In the genomic region with DNA sequence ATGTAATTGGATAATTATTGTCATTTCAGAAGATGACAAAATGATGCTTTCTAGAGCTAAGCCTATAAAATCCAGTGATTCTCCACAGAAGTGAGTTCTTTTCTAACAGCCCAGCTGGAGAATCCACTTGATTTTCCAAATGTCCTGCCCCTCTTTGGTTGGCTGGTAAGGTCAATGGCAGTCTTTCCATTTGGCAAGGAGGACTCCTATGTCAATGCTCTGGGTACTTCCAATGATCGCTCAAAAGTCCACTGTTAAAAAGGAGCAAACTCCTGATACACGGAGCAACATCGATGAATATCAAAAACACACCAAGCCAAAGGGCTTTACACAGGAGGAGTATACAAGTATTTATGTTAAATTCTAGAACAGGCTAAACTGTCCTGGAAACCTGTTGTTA, we compare ENCODE assay signal across 11 cellular contexts. TPM values are rescaled to one million over a fixed set of nuclear protein-coding genes. Genes with fewer than 3 reads are reported as not detected.
DNase-seq lines count a peak whose midpoint lies in the region; ATAC-seq and TF ChIP-seq lines count a peak whose summit lies in the region.
"Had no signal": no experiment of that assay in that cellular context is flagged by ENCODE, and none has a peak within 500 bp of the region (broad histone marks: within the 10 kb centered on the region; RNA-seq: fewer than 3 reads in every experiment).

No MANE protein-coding gene starts in this region.

- H3K79me2 ChIP-seq in mammary epithelial cell (ENCODE audit: insufficient read depth, low read length) = peaks cover 40% of the 10 kb centered on the region

- H3K27me3 ChIP-seq in cardiac muscle cell (no peaks in the 10 kb centered on the region), mammary epithelial cell (ENCODE audit: insufficient read depth, low read length) (no peaks in the 10 kb centered on the region), mucosa of rectum (ENCODE audit: control insufficient read depth in 2 of 2, insufficient read depth in 2 of 2, low read length in 2 of 2) (no peaks in the 10 kb centered on the region), tibial artery (no peaks in the 10 kb centered on the region)

- WGBS in mammary epithelial cell (ENCODE audit: low coverage, missing lambda C conversion rate) = 100% methylated on average over 3 of the region's 3 CpGs

- no peak overlapping the region for H3K9ac ChIP-seq in mammary epithelial cell (ENCODE audit: insufficient read depth, low read length)
- no peak overlapping the region for H3K9ac ChIP-seq in mucosa of rectum (ENCODE audit: low read depth in 1 of 2, low read length in 2 of 2)

- no peaks in the 10 kb centered on the region for H4K20me1 ChIP-seq in mammary epithelial cell (ENCODE audit: insufficient read depth, low read length)

- in situ Hi-C loops in mammary epithelial cell (cut with MboI; ENCODE audit: low sequenced_read_pairs in 2 of 2) = no loop called here

- H3K4me3 ChIP-seq in cardiac muscle cell (no peak overlapping the region), mammary epithelial cell (replicated peaks in 1 of 3; ENCODE audit: insufficient read depth in 1 of 3, low read depth in 2 of 3, low read length in 3 of 3) (no peak overlapping the region), mucosa of rectum (ENCODE audit: low read length in 2 of 2) (no peak overlapping the region), tibial artery (no peak overlapping the region)
- H3K4me3 ChIP-seq: PC-9 had no signal

- no peak for DNase-seq in cardiac muscle cell (ENCODE audit: low read depth in 1 of 2, low spot score in 1 of 2)
- DNase-seq in Right ventricle myocardium inferior (ENCODE audit: missing footprints) = no peak
- DNase-seq in mammary epithelial cell = no peak
- no peak for DNase-seq in tibial artery
- no peak for DNase-seq in activated CD8-positive, alpha-beta memory T cell treated with anti-CD3 and anti-CD28 coated beads, Interleukin-2, amount 10 ng/mL, durations not matched to agents 7 days and 5 days
- no peak for DNase-seq in kidney glomerular epithelial cell (lab: John Stamatoyannopoulos, UW)
- no peak for DNase-seq in CD1c-positive myeloid dendritic cell (ENCODE audit: extremely low spot score)
- DNase-seq: activated CD4-positive, CD25-positive, alpha-beta regulatory T cell; H7 had no signal

- H3K9me3 Mint-ChIP-seq in activated CD8-positive, alpha-beta memory T cell treated with anti-CD3 and anti-CD28 coated beads, Interleukin-2, amount 10 ng/mL, durations not matched to agents 7 days and 5 days (ENCODE audit: low read depth) = no peaks in the 10 kb centered on the region

- CTCF ChIA-PET in mammary epithelial cell (lab: Charles Lee; ENCODE audit: low non-redundant PET) = no interaction called here
- CTCF ChIA-PET in activated CD8-positive, alpha-beta memory T cell treated with anti-CD3 and anti-CD28 coated beads, Interleukin-2, amount 10 ng/mL, durations not matched to agents 7 days and 5 days (lab: Charles Lee) = interaction anchor here (1.0 to 3.6 kb wide), 4 partner anchors 11 to 198 kb away, joined by 3 to 29 read pairs (median 12); partner anchors contain the start of gene STK17A

- no peak for ATAC-seq in Right ventricle myocardium inferior
- ATAC-seq in activated CD8-positive, alpha-beta memory T cell treated with anti-CD3 and anti-CD28 coated beads, Interleukin-2, amount 10 ng/mL, durations not matched to agents 7 days and 5 days = no peak

- TF ChIP-seq CTCF in cardiac muscle cell (IDR thresholded peaks at IDR 0.05; ENCODE audit: low read depth, low read length) = no peak
- no peak for TF ChIP-seq CTCF in mammary epithelial cell (conservative IDR thresholded peaks at IDR 0.05 in 1 of 2, IDR thresholded peaks at IDR 0.05 in 1 of 2; ENCODE audit: extremely low read depth in 1 of 2, insufficient read depth in 1 of 2, low read depth in 1 of 2, low read length in 2 of 2)
- no peak for TF ChIP-seq CTCF in tibial artery (IDR thresholded peaks at IDR 0.05)

- no peak overlapping the region for H3K4me3 Mint-ChIP-seq in activated CD8-positive, alpha-beta memory T cell treated with anti-CD3 and anti-CD28 coated beads, Interleukin-2, amount 10 ng/mL, durations not matched to agents 7 days and 5 days

- H3K36me3 Mint-ChIP-seq in activated CD8-positive, alpha-beta memory T cell treated with anti-CD3 and anti-CD28 coated beads, Interleukin-2, amount 10 ng/mL, durations not matched to agents 7 days and 5 days = peaks cover 74% of the 10 kb centered on the region

- H3K9me3 ChIP-seq in cardiac muscle cell (ENCODE audit: low read depth) (no peaks in the 10 kb centered on the region), mammary epithelial cell (replicated peaks; ENCODE audit: insufficient read depth, low read length) (no peaks in the 10 kb centered on the region), mucosa of rectum (ENCODE audit: control insufficient read depth in 2 of 2, low read length in 2 of 2) (no peaks in the 10 kb centered on the region), tibial artery (no peaks in the 10 kb centered on the region)

- no peak overlapping the region for H3K27ac Mint-ChIP-seq in activated CD8-positive, alpha-beta memory T cell treated with anti-CD3 and anti-CD28 coated beads, Interleukin-2, amount 10 ng/mL, durations not matched to agents 7 days and 5 days

- H3K27me3 Mint-ChIP-seq in activated CD8-positive, alpha-beta memory T cell treated with anti-CD3 and anti-CD28 coated beads, Interleukin-2, amount 10 ng/mL, durations not matched to agents 7 days and 5 days = no peaks in the 10 kb centered on the region

- peaks cover 76% of the 10 kb centered on the region for H3K4me1 Mint-ChIP-seq in activated CD8-positive, alpha-beta memory T cell treated with anti-CD3 and anti-CD28 coated beads, Interleukin-2, amount 10 ng/mL, durations not matched to agents 7 days and 5 days

- H3K27ac ChIP-seq in cardiac muscle cell = peak overlapping the region; percentile 74
- H3K27ac ChIP-seq in mammary epithelial cell (ENCODE audit: insufficient read depth, low read depth, low read length) = peak overlapping the region; percentile 73
- H3K27ac ChIP-seq in mucosa of rectum (ENCODE audit: low read depth in 2 of 2, low read length in 2 of 2) = peak overlapping the region; percentile 49 to 56
- H3K27ac ChIP-seq in tibial artery = peak overlapping the region; percentile 58 to 63
- H3K27ac ChIP-seq: PC-9 had no signal

- no TSS peak for BruUV-seq in mammary epithelial cell (replicated peaks; lab: Mats Ljungman, UMichigan)

- dilution Hi-C loops in mammary epithelial cell (cut with HindIII; ENCODE audit: low sequenced_read_pairs) = no loop called here

- intact Hi-C loops in Right ventricle myocardium inferior (cut with DNase I) = no loop called here
- intact Hi-C loops in mammary epithelial cell (cut with micrococcal nuclease) = no loop called here
- intact Hi-C loops in tibial artery (cut with DNase I; ENCODE audit: low total_unique reads) = loop anchor here (10.0 kb wide), 1 partner anchor 56 kb away; the partner anchor contains the start of gene STK17A

- H3K4me1 ChIP-seq in cardiac muscle cell (ENCODE audit: low read depth) (peaks cover 7% of the 10 kb centered on the region), mammary epithelial cell (ENCODE audit: insufficient read depth, low read length) (peaks cover 48% of the 10 kb centered on the region), mucosa of rectum (ENCODE audit: control insufficient read depth in 2 of 2, insufficient read depth in 2 of 2, low read length in 2 of 2) (peaks cover 6 to 14% of the 10 kb centered on the region in 2 donors), tibial artery (peaks cover 0 to 78% (median 31%) of the 10 kb centered on the region in 4 donors)

- H2AFZ ChIP-seq in mammary epithelial cell (ENCODE audit: low read depth, low read length) = no peak overlapping the region
- H2AFZ ChIP-seq: PC-9 had no signal

- H3K4me2 ChIP-seq in mammary epithelial cell (ENCODE audit: insufficient read depth, low read depth, low read length) = no peak overlapping the region
- H3K4me2 ChIP-seq: PC-9 had no signal

- H3K36me3 ChIP-seq in cardiac muscle cell (peaks cover 27% of the 10 kb centered on the region), mammary epithelial cell (ENCODE audit: insufficient read depth, low read length) (peaks cover 20% of the 10 kb centered on the region), mucosa of rectum (ENCODE audit: control insufficient read depth in 2 of 2, insufficient read depth in 2 of 2, low read length in 2 of 2) (peaks cover 3 to 22% of the 10 kb centered on the region in 2 donors), tibial artery (peaks cover 0 to 37% (median 16%) of the 10 kb centered on the region in 3 donors)

RNA-seq across cellular contexts. Expression of gene STK17A, which starts 57.8 kb away (rescaled TPM):
- total RNA-seq in cardiac muscle cell = 17.3 and 18.0 TPM in 2 replicates
- 24.5 and 30.4 TPM in 2 replicates for polyA plus RNA-seq in cardiac muscle cell
- total RNA-seq in Right ventricle myocardium inferior = 28.1 TPM
- total RNA-seq in mammary epithelial cell = 100 to 1,000 TPM; 109 to 140 TPM
- 40.9 TPM for polyA plus RNA-seq in mammary epithelial cell
- 27.2 TPM for polyA minus RNA-seq in mammary epithelial cell
- total RNA-seq in activated CD8-positive, alpha-beta memory T cell treated with anti-CD3 and anti-CD28 coated beads, Interleukin-2, amount 10 ng/mL, durations not matched to agents 7 days and 5 days = 10 to 100 TPM; 84.9 to 86.1 TPM
